13 cellular contexts compared by ENCODE assay signal in genomic region chr22:29149841-29150555, GRCh38. TPM values are rescaled to one million over a fixed set of nuclear protein-coding genes. Genes with fewer than 3 reads are reported as not detected.
DNase-seq lines count a peak whose midpoint lies in the region; ATAC-seq and TF ChIP-seq lines count a peak whose summit lies in the region.
"Had no signal": no experiment of that assay in that cellular context is flagged by ENCODE, and none has a peak within 500 bp of the region (broad histone marks: within the 10 kb centered on the region; RNA-seq: fewer than 3 reads in every experiment).

No MANE protein-coding gene starts in this region.

- TF ChIP-seq POLR2A in spleen (IDR thresholded peaks at IDR 0.05) (no peak), prostate gland (IDR thresholded peaks at IDR 0.05) (no peak)

- H3K27me3 ChIP-seq in SJCRH30, result no peaks in the 10 kb centered on the region
- H3K27me3 ChIP-seq in spleen (replicated peaks in 1 of 7), result peaks cover 0 to 28% (median 0%) of the 10 kb centered on the region in 7 donors
- H3K27me3 ChIP-seq in prostate gland (replicated peaks; ENCODE audit: insufficient read depth), result no peaks in the 10 kb centered on the region

- intact Hi-C loops in spleen (cut with DNase I; ENCODE audit: low total_unique reads) (no loop called here), prostate gland (cut with DNase I) (loop anchor here (5.0 kb wide), 2 partner anchors 78 to 293 kb away; partner anchors contain the start of gene KREMEN1)

- H3K9me3 ChIP-seq in SJCRH30 (replicated peaks) (no peaks in the 10 kb centered on the region), spleen (no peaks in the 10 kb centered on the region), prostate gland (no peaks in the 10 kb centered on the region)

- 67 to 78% (median 74%) methylated on average over 13 to 16 of the region's 16 CpGs for WGBS in spleen, 5 donors
- WGBS in prostate gland, result 81% methylated on average over 16 of the region's 16 CpGs

- no peak for ATAC-seq in SK-N-SH treated with all-trans-retinoic acid at 6 μM for 48 hours
- ATAC-seq: activated naive CD8-positive, alpha-beta T cell treated with anti-CD3 and anti-CD28 coated beads, Interleukin-2, amount 50 U/mL, for 24 hours had no signal

- H3K4me3 ChIP-seq in SJCRH30 (no peak overlapping the region), spleen (no peak overlapping the region), prostate gland (no peak overlapping the region)

- no peak for TF ChIP-seq CTCF in spleen (IDR thresholded peaks at IDR 0.05 in 8 of 11, conservative IDR thresholded peaks at IDR 0.05 in 3 of 11)
- TF ChIP-seq CTCF in prostate gland (IDR thresholded peaks at IDR 0.05), result no peak

- H3K36me3 ChIP-seq in SJCRH30 (no peaks in the 10 kb centered on the region), spleen (peaks cover 0 to 9% (median 0%) of the 10 kb centered on the region in 6 donors), prostate gland (no peaks in the 10 kb centered on the region)

- peak overlapping the region; percentile 18 for H3K27ac ChIP-seq in SJCRH30
- peak overlapping the region; percentile 10 to 91 (median 76) for H3K27ac ChIP-seq in spleen
- H3K27ac ChIP-seq in prostate gland, result no peak overlapping the region

- peaks cover 18% of the 10 kb centered on the region for H3K4me1 ChIP-seq in SJCRH30
- peaks cover 18 to 65% (median 53%) of the 10 kb centered on the region in 6 donors for H3K4me1 ChIP-seq in spleen
- peaks cover 4% of the 10 kb centered on the region for H3K4me1 ChIP-seq in prostate gland (replicated peaks)

- DNase-seq in SJCRH30, result peak; percentile 46 to 71
- DNase-seq in foreskin melanocyte, result peak; percentile 98
- peak; percentile 82 for DNase-seq in mesenteric fat pad (ENCODE audit: low spot score)
- DNase-seq in spleen, result peak; percentile 68
- no peak for DNase-seq in prostate gland (ENCODE audit: low spot score)
- DNase-seq in DMS53 (lab: John Stamatoyannopoulos, UW), result no peak
- no peak for DNase-seq in activated T-cell treated with anti-CD3 and anti-CD28 coated beads, Interleukin-2, amount 50 U/mL, for 48 hours
- DNase-seq: activated naive CD8-positive, alpha-beta T cell treated with anti-CD3 and anti-CD28 coated beads, Interleukin-2, amount 50 U/mL, for 24 hours; effector memory CD4-positive, alpha-beta T cell; naive B cell; NCI-H2227 treated with DMSO at 0.1 percent for 48 hours had no signal

TF ChIP-seq in SK-N-SH treated with all-trans-retinoic acid at 6 μM for 48 hours, 23 proteins besides CTCF, POLR2A, EP300 and RAD21:
- TF ChIP-seq ZNF8 (CRISPR knock-in tag; IDR thresholded peaks at IDR 0.05) (no peak), BACH2 (CRISPR knock-in tag; IDR thresholded peaks at IDR 0.05; ENCODE audit: borderline replicate concordance) (no peak), CSRNP3 (CRISPR knock-in tag; IDR thresholded peaks at IDR 0.05) (no peak), RARB (CRISPR knock-in tag; IDR thresholded peaks at IDR 0.05) (no peak), OSR1 (CRISPR knock-in tag; IDR thresholded peaks at IDR 0.05) (no peak), ZFP30 (CRISPR knock-in tag; IDR thresholded peaks at IDR 0.05) (no peak), PPARA (CRISPR knock-in tag; IDR thresholded peaks at IDR 0.05; ENCODE audit: borderline replicate concordance) (no peak)

RNA-seq across cellular contexts. Expression of gene EMID1, which starts 55.7 kb away (rescaled TPM):
- total RNA-seq in SJCRH30 (2014; rRNA removed; shearing (Covaris generic)), result 2.2 and 2.3 TPM in 2 replicates
- total RNA-seq in mesenteric fat pad (1.4 TPM), spleen (10 to 100 TPM; 38.0 to 90.3 (median 62.0) TPM), prostate gland (10 to 100 TPM; 12.8 to 14.7 TPM)
- polyA plus RNA-seq in spleen, result 10 to 100 TPM; 18.5 to 62.6 (median 60.4) TPM
- polyA plus RNA-seq: CD14-positive monocyte had no signal

Comparison
In these comparisons a context has a peak if more than half of its experiments do, and no peak if none do; other contexts are left out.
1. DNase-seq: peak in SJCRH30 (2 of 2), foreskin melanocyte (single experiment), mesenteric fat pad (single experiment) and spleen (single experiment); none in prostate gland (single experiment), DMS53 (single experiment) and activated T-cell treated with anti-CD3 and anti-CD28 coated beads, Interleukin-2, amount 50 U/mL, for 48 hours (0 of 2).
2. H3K27ac ChIP-seq: peak in SJCRH30 (single experiment) and spleen (8 of 8); none in prostate gland (0 of 2).